In genomic region chr15:86849563-86849962, GRCh38 we compare ENCODE assay signal across 20 cellular contexts.
DNase-seq lines count a peak whose midpoint lies in the region; ATAC-seq and TF ChIP-seq lines count a peak whose summit lies in the region.
"Had no signal": no experiment of that assay in that cellular context is flagged by ENCODE, and none has a peak within 500 bp of the region (broad histone marks: within the 10 kb centered on the region; RNA-seq: fewer than 3 reads in every experiment).

No MANE protein-coding gene starts in this region.

- H3K4me3 ChIP-seq in right cardiac atrium (ENCODE audit: low read length) (no peak overlapping the region), colonic mucosa (no peak overlapping the region)

- H3K27me3 ChIP-seq in right cardiac atrium (ENCODE audit: control insufficient read depth, insufficient read depth) (no peaks in the 10 kb centered on the region), colonic mucosa (no peaks in the 10 kb centered on the region)
- H3K27me3 ChIP-seq: BE2C had no signal

- no peak overlapping the region for H3K9ac ChIP-seq in colonic mucosa (ENCODE audit: low read depth in 2 of 2, low read length in 2 of 2)
- H3K9ac ChIP-seq: SK-N-SH had no signal

- H3K36me3 Mint-ChIP-seq in activated naive CD4-positive, alpha-beta T cell treated with anti-CD3 and anti-CD28 coated beads, Interleukin-2, amount 50 U/mL, for 72 hours = no peaks in the 10 kb centered on the region
- H3K36me3 Mint-ChIP-seq: CD14-positive monocyte had no signal

- H3K36me3 ChIP-seq in colonic mucosa = no peaks in the 10 kb centered on the region
- H3K36me3 ChIP-seq: BE2C had no signal

- WGBS in right cardiac atrium = 65% methylated on average over 5 of the region's 5 CpGs

- no peaks in the 10 kb centered on the region for H3K9me3 ChIP-seq in right cardiac atrium (ENCODE audit: control insufficient read depth, low read length)
- no peaks in the 10 kb centered on the region for H3K9me3 ChIP-seq in colonic mucosa
- H3K9me3 ChIP-seq: BE2C, SK-N-SH had no signal

- no peak for TF ChIP-seq CTCF in colonic mucosa (IDR thresholded peaks at IDR 0.05)

- peak; percentile 71 to 92 for ATAC-seq in right cardiac atrium
- ATAC-seq in activated naive CD4-positive, alpha-beta T cell treated with anti-CD3 and anti-CD28 coated beads, Interleukin-2, amount 50 U/mL, for 72 hours = no peak
- ATAC-seq: Panc1 had no signal

- intact Hi-C loops in cardiac septum (cut with DNase I) (no loop called here), right cardiac atrium (cut with DNase I) (no loop called here), colonic mucosa (cut with DNase I) (no loop called here)

- H3K27ac Mint-ChIP-seq in activated naive CD4-positive, alpha-beta T cell treated with anti-CD3 and anti-CD28 coated beads, Interleukin-2, amount 50 U/mL, for 72 hours = no peak overlapping the region
- H3K27ac Mint-ChIP-seq: CD14-positive monocyte had no signal

- H3K27ac ChIP-seq in right cardiac atrium (ENCODE audit: low read length) (no peak overlapping the region), colonic mucosa (no peak overlapping the region)
- H3K27ac ChIP-seq: RWPE1 had no signal

- DNase-seq in cerebellum (ENCODE audit: low spot score) (peak; percentile 39), cardiac septum (ENCODE audit: low spot score) (peak; percentile 74), right cardiac atrium (peak in 1 of 3 donors; percentile 30), NCI-H2196 treated with DMSO at 0.1 percent for 48 hours (lab: John Stamatoyannopoulos, UW; ENCODE audit: unreplicated experiment) (no peak), CD1c-positive myeloid dendritic cell (ENCODE audit: extremely low spot score) (no peak), colonic mucosa (no peak)
- no peak for DNase-seq in activated naive CD4-positive, alpha-beta T cell treated with anti-CD3 and anti-CD28 coated beads, Interleukin-2, amount 50 U/mL, for 72 hours (ENCODE audit: low spot score in 2 of 2)
- DNase-seq: BE2C, DMS153, DND-41, NCI-H1048, NCI-H1417, NCI-H1694, NCI-H2029 treated with DMSO at 0.1 percent for 48 hours, NCI-H2227 treated with DMSO at 0.1 percent for 48 hours, NCI-H526 treated with DMSO at 0.1 percent for 48 hours, SK-N-SH had no signal

- H3K4me1 ChIP-seq in right cardiac atrium (ENCODE audit: control insufficient read depth, insufficient read depth, low read length) (no peaks in the 10 kb centered on the region), colonic mucosa (no peaks in the 10 kb centered on the region)
- H3K4me1 ChIP-seq: BE2C had no signal

- peaks cover 0 to 6% of the 10 kb centered on the region in 2 donors for H3K9me3 Mint-ChIP-seq in activated naive CD4-positive, alpha-beta T cell treated with anti-CD3 and anti-CD28 coated beads, Interleukin-2, amount 50 U/mL, for 72 hours

Comparison
In these comparisons a context has a peak if more than half of its experiments do, and no peak if none do; other contexts are left out.
1. DNase-seq: peak in cerebellum (single experiment) and cardiac septum (single experiment); none in NCI-H2196 treated with DMSO at 0.1 percent for 48 hours (single experiment), activated naive CD4-positive, alpha-beta T cell treated with anti-CD3 and anti-CD28 coated beads, Interleukin-2, amount 50 U/mL, for 72 hours (0 of 2), CD1c-positive myeloid dendritic cell (single experiment) and colonic mucosa (single experiment).
2. ATAC-seq: peak in right cardiac atrium (2 of 2); none in activated naive CD4-positive, alpha-beta T cell treated with anti-CD3 and anti-CD28 coated beads, Interleukin-2, amount 50 U/mL, for 72 hours (0 of 2).